Comparison of ENCODE assay signal across 18 cellular contexts in the genomic region with DNA sequence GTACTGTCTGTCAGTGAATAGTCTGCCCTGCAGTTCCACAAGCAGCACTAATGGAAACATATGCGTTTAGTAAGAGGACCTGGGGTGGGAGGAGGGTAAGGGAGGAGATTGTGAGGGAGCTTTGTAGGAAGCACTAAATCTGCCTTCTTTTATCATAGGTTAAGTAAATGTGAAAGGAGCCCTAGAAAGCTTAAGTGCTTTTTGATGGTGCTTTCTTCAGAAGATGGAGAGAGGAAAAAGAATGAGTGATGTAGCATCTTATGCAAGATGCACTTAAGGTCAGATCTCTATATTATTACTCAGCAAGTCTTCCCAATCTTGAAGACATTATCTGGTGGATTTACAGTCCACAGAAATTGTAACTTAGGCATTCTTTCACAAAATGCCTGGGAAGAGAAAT.
A peak's percentile ranks its signal among the peaks of the same experiment; 100 is the strongest.
DNase-seq lines count a peak whose midpoint lies in the region; TF ChIP-seq lines count a peak whose summit lies in the region.
"Had no signal": no experiment of that assay in that cellular context is flagged by ENCODE, and none has a peak within 500 bp of the region (broad histone marks: within the 10 kb centered on the region; RNA-seq: fewer than 3 reads in every experiment).

No MANE protein-coding gene starts in this region.

- peaks cover 0 to 13% of the 10 kb centered on the region in 2 experiments; a peak in 3 of 4 replicates for H3K4me1 ChIP-seq in SK-N-SH (ENCODE audit: control insufficient read depth in 1 of 2, insufficient read depth in 2 of 2, low read depth in 1 of 2, low read length in 1 of 2)
- peaks cover 14% of the 10 kb centered on the region for H3K4me1 ChIP-seq in neural progenitor cell
- H3K4me1 ChIP-seq: BE2C had no signal

- no peaks in the 10 kb centered on the region for H3K36me3 ChIP-seq in SK-N-SH (replicated peaks in 1 of 2; ENCODE audit: control insufficient read depth in 1 of 2, insufficient read depth in 2 of 2, low read length in 1 of 2)
- no peaks in the 10 kb centered on the region for H3K36me3 ChIP-seq in neural progenitor cell
- H3K36me3 ChIP-seq: BE2C had no signal

- no peak for TF ChIP-seq CTCF in SK-N-SH (IDR thresholded peaks at IDR 0.05)
- no peak for TF ChIP-seq CTCF in fibroblast of mammary gland (conservative IDR thresholded peaks at IDR 0.05; ENCODE audit: control insufficient read depth, insufficient read depth, low read depth, low read length)
- TF ChIP-seq CTCF in neural progenitor cell (IDR thresholded peaks at IDR 0.05): no peak
- no peak for TF ChIP-seq CTCF in chondrocyte (IDR thresholded peaks at IDR 0.05)

- H3K27me3 ChIP-seq in SK-N-SH (ENCODE audit: insufficient read depth): no peaks in the 10 kb centered on the region
- no peaks in the 10 kb centered on the region for H3K27me3 ChIP-seq in neural progenitor cell
- H3K27me3 ChIP-seq: BE2C had no signal

- no peak for TF ChIP-seq RAD21 in SK-N-SH (IDR thresholded peaks at IDR 0.05; ENCODE audit: low read length)

- H3K9me3 ChIP-seq in SK-N-SH (no peaks in the 10 kb centered on the region), neural progenitor cell (ENCODE audit: low read depth) (no peaks in the 10 kb centered on the region)
- H3K9me3 ChIP-seq: BE2C had no signal

- H3K9me2 ChIP-seq in SK-N-SH: no peaks in the 10 kb centered on the region

- H3K4me1 Mint-ChIP-seq in neural progenitor cell (no peaks in the 10 kb centered on the region), chondrocyte (ENCODE audit: low read depth) (peaks cover 32% of the 10 kb centered on the region)
- H3K4me1 Mint-ChIP-seq: CD4-positive, alpha-beta memory T cell had no signal

- H3K4me3 Mint-ChIP-seq in neural progenitor cell (no peak overlapping the region), chondrocyte (ENCODE audit: unreplicated experiment) (no peak overlapping the region)
- H3K4me3 Mint-ChIP-seq: CD4-positive, alpha-beta memory T cell had no signal

- H3K79me2 ChIP-seq in SK-N-SH (ENCODE audit: insufficient read depth) (no peaks in the 10 kb centered on the region), neural progenitor cell (ENCODE audit: low read depth) (no peaks in the 10 kb centered on the region)

- H3K27ac ChIP-seq in SK-N-SH (ENCODE audit: low read depth in 2 of 2, low read length in 1 of 2) (peak overlapping the region; percentile 58 to 95; a peak in 3 of 4 replicates), neural progenitor cell (no peak overlapping the region)

- H3K27me3 Mint-ChIP-seq in neural progenitor cell (ENCODE audit: insufficient read depth, low read depth) (no peaks in the 10 kb centered on the region), chondrocyte (ENCODE audit: low read depth) (no peaks in the 10 kb centered on the region)
- H3K27me3 Mint-ChIP-seq: CD4-positive, alpha-beta memory T cell had no signal

- H3K27ac Mint-ChIP-seq in neural progenitor cell (no peak overlapping the region), chondrocyte (ENCODE audit: unreplicated experiment) (no peak overlapping the region)
- H3K27ac Mint-ChIP-seq: CD4-positive, alpha-beta memory T cell had no signal

- no peaks in the 10 kb centered on the region for H3K9me3 Mint-ChIP-seq in neural progenitor cell
- H3K9me3 Mint-ChIP-seq in chondrocyte (ENCODE audit: low read depth): peaks cover 2% of the 10 kb centered on the region

- H3K4me2 ChIP-seq in SK-N-SH (no peak overlapping the region), neural progenitor cell (no peak overlapping the region)

- H3F3A ChIP-seq in SK-N-SH (replicated peaks; ENCODE audit: insufficient read depth) (peaks cover 32% of the 10 kb centered on the region), neural progenitor cell (ENCODE audit: low read depth) (no peaks in the 10 kb centered on the region)

- peak; percentile 0 for DNase-seq in GM04503 (ENCODE audit: low read depth)
- DNase-seq in SK-N-SH: no peak
- DNase-seq in fibroblast of mammary gland (ENCODE audit: low read depth): peak; percentile 24
- DNase-seq in neural progenitor cell (ENCODE audit: low spot score): no peak
- no peak for DNase-seq in mesenteric fat pad (ENCODE audit: low spot score)
- DNase-seq in chondrocyte (ENCODE audit: low spot score): no peak
- DNase-seq in NCI-H2171 treated with DMSO at 0.1 percent for 48 hours (lab: John Stamatoyannopoulos, UW): no peak
- DNase-seq in NCI-H345 treated with DMSO at 0.1 percent for 48 hours (lab: John Stamatoyannopoulos, UW; ENCODE audit: unreplicated experiment): no peak
- DNase-seq: BE2C; CD4-positive, alpha-beta memory T cell; DMS79; GDM1; HCEC 1CT; NCI-H1048; NCI-H1694; NCI-H2107; NCI-H524; SHP77 had no signal

- H3K9ac ChIP-seq in SK-N-SH (no peak overlapping the region), neural progenitor cell (no peak overlapping the region)

- H3K4me3 ChIP-seq in SK-N-SH (ENCODE audit: low read depth in 2 of 2, low read length in 1 of 2) (no peak overlapping the region), fibroblast of mammary gland (ENCODE audit: control insufficient read depth, low read depth, low read length) (no peak overlapping the region), neural progenitor cell (no peak overlapping the region)

- peak overlapping the region; percentile 84 for H2AFZ ChIP-seq in SK-N-SH (ENCODE audit: low read depth)
- peak overlapping the region; percentile 51 for H2AFZ ChIP-seq in neural progenitor cell (replicated peaks)

- POLR2A ChIA-PET in SK-N-SH (lab: Yijun Ruan, JAX): no interaction called here

- H4K20me1 ChIP-seq in SK-N-SH (ENCODE audit: insufficient read depth) (no peaks in the 10 kb centered on the region), neural progenitor cell (ENCODE audit: low read depth) (no peaks in the 10 kb centered on the region)

- H3K36me3 Mint-ChIP-seq in neural progenitor cell (no peaks in the 10 kb centered on the region), chondrocyte (ENCODE audit: low read depth) (no peaks in the 10 kb centered on the region)
- H3K36me3 Mint-ChIP-seq: CD4-positive, alpha-beta memory T cell had no signal

- CTCF ChIA-PET in SK-N-SH (lab: Yijun Ruan, JAX): interaction anchor here (0.9 kb wide), 1 partner anchor 17 kb away, joined by 3 read pairs; no protein-coding TSS in a partner anchor

- peak in 1 of 2 experiments; percentile 50; a peak in 2 of 4 replicates for TF ChIP-seq EP300 in SK-N-SH (IDR thresholded peaks at IDR 0.05; ENCODE audit: borderline replicate concordance in 1 of 2, low read depth in 1 of 2, low read length in 1 of 2)

- 31% methylated on average over 1 of the region's 1 CpG for WGBS in SK-N-SH (ENCODE audit: low lambda C conversion rate)

TF ChIP-seq in SK-N-SH, 30 proteins besides CTCF, POLR2A, EP300 and RAD21:
- TF ChIP-seq RCOR1 (IDR thresholded peaks at IDR 0.05; ENCODE audit: low read length): no peak
- TF ChIP-seq TEAD4 (IDR thresholded peaks at IDR 0.05; ENCODE audit: borderline replicate concordance, insufficient read depth): peak; percentile 13; the same call in 1 of the 2 replicates
- TF ChIP-seq JUND (IDR thresholded peaks at IDR 0.05): peak; percentile 40; the same call in 1 of the 2 replicates
- no peak for TF ChIP-seq POLR2AphosphoS5 (IDR thresholded peaks at IDR 0.05; ENCODE audit: low read depth, low read length)
- peak; percentile 82 for TF ChIP-seq PBX3 (IDR thresholded peaks at IDR 0.05)
- TF ChIP-seq, protein P1, sequence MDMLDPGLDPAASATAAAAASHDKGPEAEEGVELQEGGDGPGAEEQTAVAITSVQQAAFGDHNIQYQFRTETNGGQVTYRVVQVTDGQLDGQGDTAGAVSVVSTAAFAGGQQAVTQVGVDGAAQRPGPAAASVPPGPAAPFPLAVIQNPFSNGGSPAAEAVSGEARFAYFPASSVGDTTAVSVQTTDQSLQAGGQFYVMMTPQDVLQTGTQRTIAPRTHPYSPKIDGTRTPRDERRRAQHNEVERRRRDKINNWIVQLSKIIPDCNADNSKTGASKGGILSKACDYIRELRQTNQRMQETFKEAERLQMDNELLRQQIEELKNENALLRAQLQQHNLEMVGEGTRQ (IDR thresholded peaks at IDR 0.05; ENCODE audit: borderline replicate concordance, low read depth, low read length): no peak
- peak; percentile 13; the same call in 1 of the 2 replicates for TF ChIP-seq FOSL2 (IDR thresholded peaks at IDR 0.05; ENCODE audit: borderline replicate concordance, low read depth)
- 0 out of 2 replicates have a peak, but pooled peaks have one; percentile 16 for TF ChIP-seq FOXM1 (IDR thresholded peaks at IDR 0.05; ENCODE audit: low read depth)

Comparison
In these comparisons a context has a peak if more than half of its experiments do, and no peak if none do; other contexts are left out.
1. DNase-seq: peak in GM04503 (single experiment) and fibroblast of mammary gland (single experiment); none in SK-N-SH (single experiment), neural progenitor cell (single experiment), mesenteric fat pad (single experiment), chondrocyte (single experiment), NCI-H2171 treated with DMSO at 0.1 percent for 48 hours (single experiment) and NCI-H345 treated with DMSO at 0.1 percent for 48 hours (single experiment).